Comparison of ENCODE assay signal across 2 cellular contexts in the genomic region with DNA sequence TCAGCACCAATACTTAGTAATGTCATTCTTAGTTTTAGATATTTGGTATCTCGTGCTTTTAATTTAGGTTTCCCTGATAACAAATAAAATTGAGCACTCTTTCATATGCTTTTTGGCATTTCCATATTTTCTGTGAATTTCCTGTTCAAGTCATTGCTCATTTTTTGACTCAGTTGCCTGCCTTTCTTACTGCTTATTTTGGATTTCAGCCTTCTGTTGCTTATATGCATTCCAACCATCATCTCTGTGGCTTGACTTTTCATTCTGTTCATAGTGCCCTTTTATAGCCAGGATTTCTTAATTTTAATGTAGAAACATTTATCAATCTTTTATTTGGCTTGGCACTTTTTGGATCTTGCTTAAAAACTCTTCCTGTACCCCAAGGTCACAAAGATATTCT.
A peak's percentile ranks its signal among the peaks of the same experiment; 100 is the strongest.
TF ChIP-seq lines count a peak whose summit lies in the region.

No MANE protein-coding gene starts in this region.

TF ChIP-seq in A549, 52 proteins besides CTCF, POLR2A, EP300 and RAD21 (continues in another document):
- TF ChIP-seq POLR2AphosphoS2 (conservative IDR thresholded peaks at IDR 0.05; ENCODE audit: low read length): no peak
- TF ChIP-seq, protein P1, sequence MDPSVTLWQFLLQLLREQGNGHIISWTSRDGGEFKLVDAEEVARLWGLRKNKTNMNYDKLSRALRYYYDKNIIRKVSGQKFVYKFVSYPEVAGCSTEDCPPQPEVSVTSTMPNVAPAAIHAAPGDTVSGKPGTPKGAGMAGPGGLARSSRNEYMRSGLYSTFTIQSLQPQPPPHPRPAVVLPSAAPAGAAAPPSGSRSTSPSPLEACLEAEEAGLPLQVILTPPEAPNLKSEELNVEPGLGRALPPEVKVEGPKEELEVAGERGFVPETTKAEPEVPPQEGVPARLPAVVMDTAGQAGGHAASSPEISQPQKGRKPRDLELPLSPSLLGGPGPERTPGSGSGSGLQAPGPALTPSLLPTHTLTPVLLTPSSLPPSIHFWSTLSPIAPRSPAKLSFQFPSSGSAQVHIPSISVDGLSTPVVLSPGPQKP (IDR thresholded peaks at IDR 0.05; ENCODE audit: low read depth, low read length): no peak
- TF ChIP-seq HEYL (CRISPR knock-in tag; IDR thresholded peaks at IDR 0.05): peak; percentile 90
- TF ChIP-seq HOXA7 (CRISPR knock-in tag; IDR thresholded peaks at IDR 0.05): peak; percentile 17; the same call in 1 of the 2 replicates
- TF ChIP-seq, protein P2, sequence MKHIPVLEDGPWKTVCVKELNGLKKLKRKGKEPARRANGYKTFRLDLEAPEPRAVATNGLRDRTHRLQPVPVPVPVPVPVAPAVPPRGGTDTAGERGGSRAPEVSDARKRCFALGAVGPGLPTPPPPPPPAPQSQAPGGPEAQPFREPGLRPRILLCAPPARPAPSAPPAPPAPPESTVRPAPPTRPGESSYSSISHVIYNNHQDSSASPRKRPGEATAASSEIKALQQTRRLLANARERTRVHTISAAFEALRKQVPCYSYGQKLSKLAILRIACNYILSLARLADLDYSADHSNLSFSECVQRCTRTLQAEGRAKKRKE (CRISPR knock-in tag; IDR thresholded peaks at IDR 0.05; ENCODE audit: low read depth): 0 out of 2 replicates have a peak, but pooled peaks have one; percentile 22
- TF ChIP-seq NPAS2 (CRISPR knock-in tag; IDR thresholded peaks at IDR 0.05; ENCODE audit: borderline replicate concordance): no peak
- no peak for TF ChIP-seq EHMT2 (IDR thresholded peaks at IDR 0.05; ENCODE audit: low read depth)
- TF ChIP-seq, protein P3, sequence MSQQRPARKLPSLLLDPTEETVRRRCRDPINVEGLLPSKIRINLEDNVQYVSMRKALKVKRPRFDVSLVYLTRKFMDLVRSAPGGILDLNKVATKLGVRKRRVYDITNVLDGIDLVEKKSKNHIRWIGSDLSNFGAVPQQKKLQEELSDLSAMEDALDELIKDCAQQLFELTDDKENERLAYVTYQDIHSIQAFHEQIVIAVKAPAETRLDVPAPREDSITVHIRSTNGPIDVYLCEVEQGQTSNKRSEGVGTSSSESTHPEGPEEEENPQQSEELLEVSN (IDR thresholded peaks at IDR 0.05; ENCODE audit: borderline replicate concordance, low read depth): no peak
- TF ChIP-seq FOSB (CRISPR knock-in tag; IDR thresholded peaks at IDR 0.05): no peak
- no peak for TF ChIP-seq HDAC2 (IDR thresholded peaks at IDR 0.05)
- TF ChIP-seq JUN (IDR thresholded peaks at IDR 0.05): no peak
- no peak for TF ChIP-seq CEBPB (IDR thresholded peaks at IDR 0.05)
- 0 out of 2 replicates have a peak, but pooled peaks have one; percentile 62 for TF ChIP-seq ZNF302 (CRISPR knock-in tag; IDR thresholded peaks at IDR 0.05)
- no peak for TF ChIP-seq NFE2L2 (conservative IDR thresholded peaks at IDR 0.05; ENCODE audit: low read length)
- TF ChIP-seq, protein P4, sequence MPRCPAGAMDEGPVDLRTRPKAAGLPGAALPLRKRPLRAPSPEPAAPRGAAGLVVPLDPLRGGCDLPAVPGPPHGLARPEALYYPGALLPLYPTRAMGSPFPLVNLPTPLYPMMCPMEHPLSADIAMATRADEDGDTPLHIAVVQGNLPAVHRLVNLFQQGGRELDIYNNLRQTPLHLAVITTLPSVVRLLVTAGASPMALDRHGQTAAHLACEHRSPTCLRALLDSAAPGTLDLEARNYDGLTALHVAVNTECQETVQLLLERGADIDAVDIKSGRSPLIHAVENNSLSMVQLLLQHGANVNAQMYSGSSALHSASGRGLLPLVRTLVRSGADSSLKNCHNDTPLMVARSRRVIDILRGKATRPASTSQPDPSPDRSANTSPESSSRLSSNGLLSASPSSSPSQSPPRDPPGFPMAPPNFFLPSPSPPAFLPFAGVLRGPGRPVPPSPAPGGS (IDR thresholded peaks at IDR 0.05): no peak
- TF ChIP-seq ZSCAN20 (CRISPR knock-in tag; IDR thresholded peaks at IDR 0.05): peak; percentile 75; the same call in 1 of the 2 replicates
- no peak for TF ChIP-seq CHD2 (IDR thresholded peaks at IDR 0.05; ENCODE audit: low read length, partially characterized antibody)
- no peak for TF ChIP-seq CBX2 (IDR thresholded peaks at IDR 0.05; ENCODE audit: borderline replicate concordance, low read depth)
- TF ChIP-seq RARB (CRISPR knock-in tag; IDR thresholded peaks at IDR 0.05): 0 out of 2 replicates have a peak, but pooled peaks have one; percentile 44
- TF ChIP-seq, protein P5, sequence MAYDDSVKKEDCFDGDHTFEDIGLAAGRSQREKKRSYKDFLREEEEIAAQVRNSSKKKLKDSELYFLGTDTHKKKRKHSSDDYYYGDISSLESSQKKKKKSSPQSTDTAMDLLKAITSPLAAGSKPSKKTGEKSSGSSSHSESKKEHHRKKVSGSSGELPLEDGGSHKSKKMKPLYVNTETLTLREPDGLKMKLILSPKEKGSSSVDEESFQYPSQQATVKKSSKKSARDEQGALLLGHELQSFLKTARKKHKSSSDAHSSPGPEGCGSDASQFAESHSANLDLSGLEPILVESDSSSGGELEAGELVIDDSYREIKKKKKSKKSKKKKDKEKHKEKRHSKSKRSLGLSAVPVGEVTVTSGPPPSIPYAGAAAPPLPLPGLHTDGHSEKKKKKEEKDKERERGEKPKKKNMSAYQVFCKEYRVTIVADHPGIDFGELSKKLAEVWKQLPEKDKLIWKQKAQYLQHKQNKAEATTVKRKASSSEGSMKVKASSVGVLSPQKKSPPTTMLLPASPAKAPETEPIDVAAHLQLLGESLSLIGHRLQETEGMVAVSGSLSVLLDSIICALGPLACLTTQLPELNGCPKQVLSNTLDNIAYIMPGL (CRISPR knock-in tag; IDR thresholded peaks at IDR 0.05; ENCODE audit: borderline replicate concordance): peak; percentile 15; the same call in 1 of the 2 replicates
- TF ChIP-seq MAZ (IDR thresholded peaks at IDR 0.05; ENCODE audit: borderline replicate concordance, low read depth, low read length): no peak
- TF ChIP-seq GATA3 (IDR thresholded peaks at IDR 0.05; ENCODE audit: borderline replicate concordance): no peak
- no peak for TF ChIP-seq TP53 (CRISPR knock-in tag; IDR thresholded peaks at IDR 0.05)
- no peak for TF ChIP-seq JUNB (IDR thresholded peaks at IDR 0.05)
- no peak for TF ChIP-seq PHF8 (IDR thresholded peaks at IDR 0.05; ENCODE audit: borderline replicate concordance, low read depth)
- no peak for TF ChIP-seq RNF2 (IDR thresholded peaks at IDR 0.05; ENCODE audit: borderline replicate concordance, low read depth)
- TF ChIP-seq SMC3 (IDR thresholded peaks at IDR 0.05): no peak
- TF ChIP-seq HOXB5 (CRISPR knock-in tag; IDR thresholded peaks at IDR 0.05): peak; percentile 55
- TF ChIP-seq RCOR1 (IDR thresholded peaks at IDR 0.05; ENCODE audit: low read depth, low read length): no peak
- peak; percentile 74; the same call in 1 of the 2 replicates for TF ChIP-seq EHF (CRISPR knock-in tag; IDR thresholded peaks at IDR 0.05)

TF ChIP-seq in endothelial cell of umbilical vein, 7 proteins besides CTCF, POLR2A, EP300 and RAD21:
- no peak for TF ChIP-seq FOS (IDR thresholded peaks at IDR 0.05; ENCODE audit: borderline replicate concordance, insufficient read depth, low read length)
- no peak for TF ChIP-seq GATA2 (IDR thresholded peaks at IDR 0.05; ENCODE audit: insufficient read depth, insufficient read length, low read depth, low read length)
